Comparison of ENCODE assay signal across 8 cellular contexts in genomic region chr20:26208296-26209091, GRCh38.
DNase-seq lines count a peak whose midpoint lies in the region; ATAC-seq and TF ChIP-seq lines count a peak whose summit lies in the region.

No MANE protein-coding gene starts in this region.

- CTCF ChIA-PET in activated CD8-positive, alpha-beta T cell treated with anti-CD3 and anti-CD28 coated beads for 36 hours (lab: Charles Lee): no interaction called here

- no peak overlapping the region for H3K27ac Mint-ChIP-seq in GM23338
- H3K27ac Mint-ChIP-seq in activated CD8-positive, alpha-beta T cell treated with anti-CD3 and anti-CD28 coated beads for 36 hours: no peak overlapping the region

- intact Hi-C loops in activated CD8-positive, alpha-beta T cell treated with anti-CD3 and anti-CD28 coated beads for 36 hours (cut with micrococcal nuclease): no loop called here

- H3K4me1 ChIP-seq in GM23338 (ENCODE audit: insufficient read depth) (no peaks in the 10 kb centered on the region), skeletal muscle satellite cell (ENCODE audit: control insufficient read depth, insufficient read depth, low read length) (peaks cover 9% of the 10 kb centered on the region)

- H3K27ac ChIP-seq in GM23338 (ENCODE audit: low read depth): no peak overlapping the region

- ATAC-seq in GM23338: peak; percentile 91
- peak; percentile 66 for ATAC-seq in activated CD8-positive, alpha-beta T cell treated with anti-CD3 and anti-CD28 coated beads for 36 hours
- no peak for ATAC-seq in HG02970 (IDR thresholded peaks at IDR 0.05; ENCODE audit: low FRiP score, unreplicated experiment)
- no peak for ATAC-seq in HG02763 (IDR thresholded peaks at IDR 0.05; ENCODE audit: unreplicated experiment)
- ATAC-seq in GM18861 (IDR thresholded peaks at IDR 0.05; ENCODE audit: unreplicated experiment): no peak

- H3K9me2 ChIP-seq in GM23338 (ENCODE audit: insufficient read depth): no peaks in the 10 kb centered on the region

- DNase-seq in GM23338 (ENCODE audit: low spot score) (peak; percentile 77), fibroblast of the aortic adventitia (ENCODE audit: low read depth) (no peak), HUDEP-2 (lab: John Stamatoyannopoulos, UW; ENCODE audit: unreplicated experiment in 76 of 76) (no peak)
- DNase-seq in activated CD8-positive, alpha-beta T cell treated with anti-CD3 and anti-CD28 coated beads for 36 hours: peak; percentile 33

- H3K9me3 Mint-ChIP-seq in GM23338: peaks cover 8% of the 10 kb centered on the region
- H3K9me3 Mint-ChIP-seq in activated CD8-positive, alpha-beta T cell treated with anti-CD3 and anti-CD28 coated beads for 36 hours: peaks cover 3% of the 10 kb centered on the region

- no peaks in the 10 kb centered on the region for H3K36me3 Mint-ChIP-seq in GM23338 (ENCODE audit: low read depth)
- peaks cover 9% of the 10 kb centered on the region for H3K36me3 Mint-ChIP-seq in activated CD8-positive, alpha-beta T cell treated with anti-CD3 and anti-CD28 coated beads for 36 hours (ENCODE audit: low read depth)

- H3K27me3 ChIP-seq in GM23338 (ENCODE audit: insufficient read depth) (peaks cover 50% of the 10 kb centered on the region), skeletal muscle satellite cell (ENCODE audit: control insufficient read depth, insufficient read depth, low read length) (peaks cover 26% of the 10 kb centered on the region)

- H3K4me2 ChIP-seq in GM23338 (peak overlapping the region; percentile 78), skeletal muscle satellite cell (ENCODE audit: low read length) (peak overlapping the region; percentile 79)

- H3K36me3 ChIP-seq in GM23338 (ENCODE audit: insufficient read depth) (no peaks in the 10 kb centered on the region), skeletal muscle satellite cell (ENCODE audit: insufficient read depth, low read length) (no peaks in the 10 kb centered on the region)

- POLR2A ChIA-PET in activated CD8-positive, alpha-beta T cell treated with anti-CD3 and anti-CD28 coated beads for 36 hours (lab: Charles Lee): no interaction called here

- H3K27me3 Mint-ChIP-seq in GM23338 (ENCODE audit: insufficient read depth, low read depth, poor library complexity): peaks cover 28% of the 10 kb centered on the region
- H3K27me3 Mint-ChIP-seq in activated CD8-positive, alpha-beta T cell treated with anti-CD3 and anti-CD28 coated beads for 36 hours: peaks cover 20% of the 10 kb centered on the region

- H3K9ac ChIP-seq in skeletal muscle satellite cell (ENCODE audit: low read depth, low read length): peak overlapping the region; percentile 45

- H3K4me1 Mint-ChIP-seq in GM23338: peaks cover 6% of the 10 kb centered on the region
- peaks cover 7% of the 10 kb centered on the region for H3K4me1 Mint-ChIP-seq in activated CD8-positive, alpha-beta T cell treated with anti-CD3 and anti-CD28 coated beads for 36 hours (ENCODE audit: low read depth)

- H3K4me3 ChIP-seq in GM23338 (peak overlapping the region; percentile 58), fibroblast of the aortic adventitia (ENCODE audit: low read depth, low read length) (peak overlapping the region; percentile 31), skeletal muscle satellite cell (ENCODE audit: low read length) (peak overlapping the region; percentile 71)

- H3K4me3 Mint-ChIP-seq in GM23338: peak overlapping the region; percentile 65
- H3K4me3 Mint-ChIP-seq in activated CD8-positive, alpha-beta T cell treated with anti-CD3 and anti-CD28 coated beads for 36 hours: peak overlapping the region; percentile 27

- H3K9me3 ChIP-seq in skeletal muscle satellite cell (replicated peaks; ENCODE audit: low read length): no peaks in the 10 kb centered on the region

- no peaks in the 10 kb centered on the region for H4K20me1 ChIP-seq in GM23338 (replicated peaks; ENCODE audit: insufficient read depth)

- TF ChIP-seq CTCF in GM23338 (conservative IDR thresholded peaks at IDR 0.05; ENCODE audit: low read depth in 2 of 2): no peak
- TF ChIP-seq CTCF in activated CD8-positive, alpha-beta T cell treated with anti-CD3 and anti-CD28 coated beads for 36 hours (IDR thresholded peaks at IDR 0.05): no peak
- no peak for TF ChIP-seq CTCF in fibroblast of the aortic adventitia (IDR thresholded peaks at IDR 0.05; ENCODE audit: insufficient read depth, low read length)

- H3F3A ChIP-seq in GM23338 (replicated peaks; ENCODE audit: low read depth): no peaks in the 10 kb centered on the region

- no peaks in the 10 kb centered on the region for H3K79me2 ChIP-seq in GM23338 (replicated peaks; ENCODE audit: insufficient read depth)

- H2AFZ ChIP-seq in GM23338: peak overlapping the region; percentile 97

TF ChIP-seq in GM23338, 12 proteins besides CTCF, POLR2A, EP300 and RAD21 (continues in another document):
- no peak for TF ChIP-seq CREB1 (CRISPR knock-in tag; IDR thresholded peaks at IDR 0.05; ENCODE audit: low read depth)
- TF ChIP-seq STAT1 (IDR thresholded peaks at IDR 0.05; ENCODE audit: unreplicated experiment): no peak
- TF ChIP-seq NANOG (IDR thresholded peaks at IDR 0.05; ENCODE audit: borderline replicate concordance): no peak
- no peak for TF ChIP-seq ZNF331 (CRISPR knock-in tag; IDR thresholded peaks at IDR 0.05; ENCODE audit: low read depth)
- TF ChIP-seq ETS1 (IDR thresholded peaks at IDR 0.05): no peak
- no peak for TF ChIP-seq POLR2AphosphoS5 (IDR thresholded peaks at IDR 0.05; ENCODE audit: low read depth)
- no peak for TF ChIP-seq REST (IDR thresholded peaks at IDR 0.05; ENCODE audit: unreplicated experiment)
- TF ChIP-seq EZH2 (IDR thresholded peaks at IDR 0.05; ENCODE audit: low read depth, unreplicated experiment): no peak
- TF ChIP-seq ZNF114 (CRISPR knock-in tag; IDR thresholded peaks at IDR 0.05): no peak

Comparison
In these comparisons a context has a peak if more than half of its experiments do, and no peak if none do; other contexts are left out.
1. ATAC-seq: peak in GM23338 (single experiment) and activated CD8-positive, alpha-beta T cell treated with anti-CD3 and anti-CD28 coated beads for 36 hours (single experiment); none in HG02970 (single experiment), HG02763 (single experiment) and GM18861 (single experiment).
2. DNase-seq: peak in GM23338 (single experiment) and activated CD8-positive, alpha-beta T cell treated with anti-CD3 and anti-CD28 coated beads for 36 hours (single experiment); none in fibroblast of the aortic adventitia (single experiment) and HUDEP-2 (0 of 76).
3. Peak in every context shown above with its lines, with median percentiles within 50 percentile points of each other: H3K4me3 ChIP-seq.